Comparison of ENCODE assay signal across 17 cellular contexts in the genomic region with DNA sequence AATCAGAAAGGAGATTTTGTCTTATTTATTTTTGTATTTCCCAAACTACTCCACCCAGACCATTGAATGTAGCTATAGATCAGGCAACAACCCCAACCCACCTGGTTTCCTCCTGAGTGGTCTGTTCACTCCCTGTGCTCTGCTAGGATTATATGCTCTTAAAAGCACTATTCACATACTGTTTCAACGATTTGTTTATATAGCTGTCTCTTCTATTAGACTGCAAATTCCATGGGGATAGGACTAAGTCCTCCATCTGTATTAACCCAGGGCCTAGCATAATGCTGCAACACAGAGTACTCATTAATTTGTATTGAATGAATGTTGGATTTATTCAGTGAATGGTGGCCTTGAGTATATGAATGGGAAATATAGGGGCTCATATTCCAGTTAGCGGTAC.
"Had no signal": no experiment of that assay in that cellular context is flagged by ENCODE, and none has a peak within 500 bp of the region (broad histone marks: within the 10 kb centered on the region; RNA-seq: fewer than 3 reads in every experiment).

No MANE protein-coding gene starts in this region.

- H3K4me3 ChIP-seq: dorsolateral prefrontal cortex, right atrium auricular region, upper lobe of right lung had no signal

- DNase-seq: activated naive CD4-positive, alpha-beta T cell treated with Interleukin-2 at 50 U/mL for 16 hours; activated T-cell treated with anti-CD3 and anti-CD28 coated beads for 4 hours; aorta; dorsolateral prefrontal cortex; endodermal cell; mammary epithelial cell; natural killer cell; nucleus accumbens; posterior cingulate gyrus; small intestine; stimulated activated naive CD8-positive, alpha-beta T cell treated with anti-CD3 and anti-CD28 coated beads, Interleukin-15, amount 100 ng/mL, for 72 hours; T-helper 1 cell; T1000; upper lobe of right lung had no signal

- H3K9me3 ChIP-seq: right atrium auricular region, upper lobe of right lung had no signal

- H3K4me1 ChIP-seq: right atrium auricular region had no signal

- H3K27ac ChIP-seq: right atrium auricular region, upper lobe of right lung had no signal

- H3K36me3 ChIP-seq: right atrium auricular region, upper lobe of right lung had no signal

- ATAC-seq: activated CD4-positive, CD25-positive, alpha-beta regulatory T cell treated with anti-CD3 and anti-CD28 coated beads, Interleukin-2, amount 50 U/mL, for 24 hours; left lobe of liver; natural killer cell; stimulated activated naive CD8-positive, alpha-beta T cell treated with anti-CD3 and anti-CD28 coated beads, Interleukin-15, amount 100 ng/mL, for 72 hours; upper lobe of right lung had no signal

- H3K27me3 ChIP-seq: dorsolateral prefrontal cortex, right atrium auricular region, upper lobe of right lung had no signal
